16 cellular contexts compared by ENCODE assay signal in the genomic region with DNA sequence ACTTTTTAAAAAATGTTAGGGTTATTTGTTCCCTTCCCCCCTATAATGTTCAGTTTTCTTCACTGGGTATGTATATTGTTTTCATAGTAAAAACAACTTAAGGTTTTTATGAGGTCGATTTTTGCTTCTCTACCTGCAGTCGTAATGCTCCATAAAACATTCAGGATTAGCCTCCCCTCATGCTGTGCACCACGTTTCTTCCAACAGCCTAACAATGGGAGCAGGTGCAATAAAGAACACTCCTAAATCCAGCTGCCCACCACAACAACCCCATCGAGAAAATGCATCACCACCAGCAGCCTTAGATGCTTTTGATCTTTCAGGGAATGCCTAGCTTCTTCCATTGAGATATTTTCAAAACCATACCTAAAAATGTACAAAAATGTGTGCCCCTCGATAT.
DNase-seq lines count a peak whose midpoint lies in the region; TF ChIP-seq lines count a peak whose summit lies in the region.
"Had no signal": no experiment of that assay in that cellular context is flagged by ENCODE, and none has a peak within 500 bp of the region (broad histone marks: within the 10 kb centered on the region; RNA-seq: fewer than 3 reads in every experiment).

No MANE protein-coding gene starts in this region.

- no peaks in the 10 kb centered on the region; the same call in 1 of the 2 replicates for H3K9me2 ChIP-seq in OCI-LY7 (ENCODE audit: insufficient read depth, low read length)

- no peaks in the 10 kb centered on the region for H3K36me3 Mint-ChIP-seq in neural progenitor cell

- no peak overlapping the region for H3K9ac ChIP-seq in neural progenitor cell

- BruUV-seq in OCI-LY7 (replicated peaks; lab: Mats Ljungman, UMichigan), result no TSS peak

- peaks cover 24% of the 10 kb centered on the region for H3F3A ChIP-seq in neural progenitor cell (ENCODE audit: low read depth)

- H3K4me3 ChIP-seq in HEK293 (ENCODE audit: low read depth, low read length), result no peak overlapping the region
- no peak overlapping the region for H3K4me3 ChIP-seq in neural progenitor cell
- H3K4me3 ChIP-seq in osteoblast (ENCODE audit: insufficient read depth, low read length), result no peak overlapping the region
- no peak overlapping the region for H3K4me3 ChIP-seq in OCI-LY7 (ENCODE audit: low read depth, low read length, poor library complexity, severe bottlenecking)

- no peaks in the 10 kb centered on the region for H3K36me3 ChIP-seq in HEK293 (ENCODE audit: control insufficient read depth in 2 of 2, insufficient read depth in 1 of 2, low read length in 2 of 2)
- no peaks in the 10 kb centered on the region for H3K36me3 ChIP-seq in neural progenitor cell
- H3K36me3 ChIP-seq in osteoblast (ENCODE audit: insufficient read depth, low read length), result peaks cover 46% of the 10 kb centered on the region
- H3K36me3 ChIP-seq in OCI-LY7 (ENCODE audit: insufficient read depth, low read length), result no peaks in the 10 kb centered on the region

- no peak overlapping the region for H3K27ac Mint-ChIP-seq in neural progenitor cell

- H3K27ac ChIP-seq in HEK293 (ENCODE audit: extremely low read depth, low read depth, low read length) (no peak overlapping the region), neural progenitor cell (peak overlapping the region; percentile 78), osteoblast (ENCODE audit: low read depth, low read length) (no peak overlapping the region), OCI-LY7 (ENCODE audit: low read depth, low read length, poor library complexity, severe bottlenecking) (no peak overlapping the region)

- H3K9me3 ChIP-seq in HEK293 (ENCODE audit: control insufficient read depth, insufficient read depth, low read depth, low read length) (no peaks in the 10 kb centered on the region), neural progenitor cell (ENCODE audit: low read depth) (no peaks in the 10 kb centered on the region), osteoblast (ENCODE audit: low read depth, low read length) (no peaks in the 10 kb centered on the region), OCI-LY7 (ENCODE audit: low read length) (no peaks in the 10 kb centered on the region)

- no peak overlapping the region for H3K4me3 Mint-ChIP-seq in neural progenitor cell

- H3K4me1 ChIP-seq in HEK293 (ENCODE audit: control insufficient read depth, insufficient read depth, low read length) (peaks cover 10% of the 10 kb centered on the region; the same call in 1 of the 2 replicates), neural progenitor cell (peaks cover 33% of the 10 kb centered on the region), osteoblast (ENCODE audit: insufficient read depth, low read length) (no peaks in the 10 kb centered on the region), OCI-LY7 (ENCODE audit: insufficient read depth, low read length, poor library complexity, severe bottlenecking) (no peaks in the 10 kb centered on the region)

- no peaks in the 10 kb centered on the region for H3K9me3 Mint-ChIP-seq in neural progenitor cell

- no peak overlapping the region for H2AFZ ChIP-seq in neural progenitor cell (replicated peaks)
- H2AFZ ChIP-seq in osteoblast (ENCODE audit: low read length), result no peak overlapping the region
- no peak overlapping the region for H2AFZ ChIP-seq in OCI-LY7 (ENCODE audit: low read length)

- POLR2A ChIA-PET in HEK293 (lab: Yijun Ruan, JAX) (no interaction called here), OCI-LY7 (lab: Charles Lee) (no interaction called here)

- peak; percentile 74 for DNase-seq in NCI-H146 treated with DMSO at 0.1 percent for 48 hours (lab: John Stamatoyannopoulos, UW; ENCODE audit: unreplicated experiment)
- peak; percentile 0 for DNase-seq in NCI-H774 (lab: John Stamatoyannopoulos, UW)
- DNase-seq in neural progenitor cell (ENCODE audit: low spot score), result peak; percentile 72
- no peak for DNase-seq in osteoblast (ENCODE audit: insufficient read length, low spot score, missing footprints)
- no peak for DNase-seq in OCI-LY7 (ENCODE audit: low spot score)
- no peak for DNase-seq in AG20443 (ENCODE audit: low spot score)
- DNase-seq: ACHN, AML-193, COR-L47, DMS 273 treated with DMSO at 0.1 percent for 48 hours, KBM-7, NCI-H2029 treated with DMSO at 0.1 percent for 48 hours, OCI-M1, SIG-M5, T1000 had no signal

- intact Hi-C loops in OCI-LY7 (cut with micrococcal nuclease; ENCODE audit: unreplicated experiment), result no loop called here

- H4K20me1 ChIP-seq in neural progenitor cell (ENCODE audit: low read depth) (no peaks in the 10 kb centered on the region), osteoblast (ENCODE audit: insufficient read depth, low read length) (no peaks in the 10 kb centered on the region), OCI-LY7 (ENCODE audit: insufficient read depth, low read length) (no peaks in the 10 kb centered on the region)

- no peaks in the 10 kb centered on the region for H3K27me3 ChIP-seq in neural progenitor cell
- H3K27me3 ChIP-seq in osteoblast (ENCODE audit: insufficient read depth, low read length), result no peaks in the 10 kb centered on the region

- CTCF ChIA-PET in HEK293 (lab: Yijun Ruan, JAX), result interaction anchor here (0.9 kb wide), 1 partner anchor 23 kb away, joined by 4 read pairs; no protein-coding TSS in a partner anchor
- CTCF ChIA-PET in OCI-LY7 (lab: Charles Lee; ENCODE audit: unreplicated experiment), result no interaction called here

- TF ChIP-seq CTCF in HEK293 (tag by site-specific recombination; IDR thresholded peaks at IDR 0.05) (no peak), neural progenitor cell (IDR thresholded peaks at IDR 0.05) (no peak), osteoblast (IDR thresholded peaks at IDR 0.05; ENCODE audit: extremely low read depth, low read depth, low read length) (no peak), OCI-LY7 (conservative IDR thresholded peaks at IDR 0.05; ENCODE audit: low read length) (no peak)

- no peaks in the 10 kb centered on the region for H3K79me2 ChIP-seq in neural progenitor cell (ENCODE audit: low read depth)
- no peaks in the 10 kb centered on the region for H3K79me2 ChIP-seq in osteoblast (ENCODE audit: insufficient read depth, low read length)
- no peaks in the 10 kb centered on the region for H3K79me2 ChIP-seq in OCI-LY7 (ENCODE audit: insufficient read depth, low read depth, low read length)

- H3K27me3 Mint-ChIP-seq in neural progenitor cell (ENCODE audit: insufficient read depth, low read depth), result peaks cover 7% of the 10 kb centered on the region

- H3K4me2 ChIP-seq in neural progenitor cell (peak overlapping the region; percentile 65), osteoblast (ENCODE audit: insufficient read depth, low read length) (no peak overlapping the region), OCI-LY7 (ENCODE audit: low read length) (no peak overlapping the region)

- peaks cover 17% of the 10 kb centered on the region for H3K4me1 Mint-ChIP-seq in neural progenitor cell

TF ChIP-seq in HEK293, 187 proteins besides CTCF, POLR2A, EP300 and RAD21 (continues in another document):
- TF ChIP-seq ZNF169 (tag by site-specific recombination; IDR thresholded peaks at IDR 0.05) (no peak), ZNF2 (tag by site-specific recombination; IDR thresholded peaks at IDR 0.05) (no peak), ZIC2 (tag by site-specific recombination; IDR thresholded peaks at IDR 0.05) (peak; percentile 56), WT1 (tag by site-specific recombination; IDR thresholded peaks at IDR 0.05) (peak; percentile 61; the same call in 1 of the 2 replicates), ZSCAN30 (tag by site-specific recombination; IDR thresholded peaks at IDR 0.05) (no peak), ZNF510 (tag by site-specific recombination; IDR thresholded peaks at IDR 0.05; ENCODE audit: insufficient replicate concordance) (no peak), GLIS1 (tag by site-specific recombination; IDR thresholded peaks at IDR 0.05) (no peak), ZFP69B (tag by site-specific recombination; IDR thresholded peaks at IDR 0.05) (no peak), FEZF1 (tag by site-specific recombination; IDR thresholded peaks at IDR 0.05) (peak; percentile 55), ZNF521 (tag by site-specific recombination; IDR thresholded peaks at IDR 0.05) (no peak), OSR2 (tag by site-specific recombination; IDR thresholded peaks at IDR 0.05) (peak; percentile 59), MZF1 (tag by site-specific recombination; IDR thresholded peaks at IDR 0.05; ENCODE audit: borderline replicate concordance) (peak; percentile 95; the same call in 1 of the 2 replicates)
- TF ChIP-seq, protein P1, sequence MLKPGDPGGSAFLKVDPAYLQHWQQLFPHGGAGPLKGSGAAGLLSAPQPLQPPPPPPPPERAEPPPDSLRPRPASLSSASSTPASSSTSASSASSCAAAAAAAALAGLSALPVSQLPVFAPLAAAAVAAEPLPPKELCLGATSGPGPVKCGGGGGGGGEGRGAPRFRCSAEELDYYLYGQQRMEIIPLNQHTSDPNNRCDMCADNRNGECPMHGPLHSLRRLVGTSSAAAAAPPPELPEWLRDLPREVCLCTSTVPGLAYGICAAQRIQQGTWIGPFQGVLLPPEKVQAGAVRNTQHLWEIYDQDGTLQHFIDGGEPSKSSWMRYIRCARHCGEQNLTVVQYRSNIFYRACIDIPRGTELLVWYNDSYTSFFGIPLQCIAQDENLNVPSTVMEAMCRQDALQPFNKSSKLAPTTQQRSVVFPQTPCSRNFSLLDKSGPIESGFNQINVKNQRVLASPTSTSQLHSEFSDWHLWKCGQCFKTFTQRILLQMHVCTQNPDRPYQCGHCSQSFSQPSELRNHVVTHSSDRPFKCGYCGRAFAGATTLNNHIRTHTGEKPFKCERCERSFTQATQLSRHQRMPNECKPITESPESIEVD (tag by site-specific recombination; IDR thresholded peaks at IDR 0.05), result peak; percentile 84
- TF ChIP-seq, protein P2, sequence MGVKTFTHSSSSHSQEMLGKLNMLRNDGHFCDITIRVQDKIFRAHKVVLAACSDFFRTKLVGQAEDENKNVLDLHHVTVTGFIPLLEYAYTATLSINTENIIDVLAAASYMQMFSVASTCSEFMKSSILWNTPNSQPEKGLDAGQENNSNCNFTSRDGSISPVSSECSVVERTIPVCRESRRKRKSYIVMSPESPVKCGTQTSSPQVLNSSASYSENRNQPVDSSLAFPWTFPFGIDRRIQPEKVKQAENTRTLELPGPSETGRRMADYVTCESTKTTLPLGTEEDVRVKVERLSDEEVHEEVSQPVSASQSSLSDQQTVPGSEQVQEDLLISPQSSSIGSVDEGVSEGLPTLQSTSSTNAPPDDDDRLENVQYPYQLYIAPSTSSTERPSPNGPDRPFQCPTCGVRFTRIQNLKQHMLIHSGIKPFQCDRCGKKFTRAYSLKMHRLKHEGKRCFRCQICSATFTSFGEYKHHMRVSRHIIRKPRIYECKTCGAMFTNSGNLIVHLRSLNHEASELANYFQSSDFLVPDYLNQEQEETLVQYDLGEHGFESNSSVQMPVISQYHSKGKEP (tag by site-specific recombination; IDR thresholded peaks at IDR 0.05), result peak; percentile 50; the same call in 1 of the 2 replicates

Comparison
In these comparisons a context has a peak if more than half of its experiments do, and no peak if none do; other contexts are left out.
1. DNase-seq: peak in NCI-H146 treated with DMSO at 0.1 percent for 48 hours (single experiment), NCI-H774 (single experiment) and neural progenitor cell (single experiment); none in osteoblast (single experiment), OCI-LY7 (single experiment) and AG20443 (single experiment).